In the genomic region with DNA sequence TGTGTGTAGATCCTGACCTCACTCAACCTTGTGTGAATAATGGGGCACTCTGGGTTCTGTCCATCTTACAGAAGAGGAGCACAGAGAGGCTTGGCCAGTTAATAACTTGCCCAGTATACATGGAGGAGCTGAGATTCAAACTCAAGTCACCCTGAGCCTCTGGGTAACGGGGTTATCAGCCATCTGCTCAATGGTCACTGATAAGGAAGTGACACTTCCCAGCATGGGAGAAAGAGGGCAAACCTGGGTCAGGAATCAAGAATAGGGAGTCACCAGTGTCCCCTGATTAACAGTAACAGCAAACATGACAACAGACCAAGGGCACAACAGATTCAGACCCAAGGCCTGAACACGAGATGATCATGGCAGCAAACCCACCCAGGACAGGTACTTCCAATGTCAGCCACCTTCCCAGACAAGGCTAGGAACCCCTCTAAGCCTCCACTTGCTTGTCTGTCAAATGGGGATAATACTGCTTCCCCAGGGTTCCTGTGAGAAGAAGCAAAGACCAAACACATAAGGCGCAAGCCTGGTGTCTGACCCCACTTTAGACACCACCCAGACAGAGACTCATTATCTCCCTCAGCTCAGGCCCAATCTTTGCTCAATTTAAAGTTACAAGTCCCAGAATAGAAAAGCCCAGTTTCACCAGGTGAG, we compare ENCODE assay signal across 1 cellular context.
A peak's percentile ranks its signal among the peaks of the same experiment; 100 is the strongest.
TF ChIP-seq lines count a peak whose summit lies in the region.

No MANE protein-coding gene starts in this region.

TF ChIP-seq in K562, 482 proteins besides CTCF, POLR2A, EP300 and RAD21:
- 0 out of 2 replicates have a peak, but pooled peaks have one; percentile 13 for TF ChIP-seq TEAD4 (IDR thresholded peaks at IDR 0.05; ENCODE audit: low read length)
- no peak for TF ChIP-seq TEAD4 (CRISPR knock-in tag; IDR thresholded peaks at IDR 0.05; ENCODE audit: borderline replicate concordance)
- no peak for TF ChIP-seq ZNF57 (CRISPR knock-in tag; IDR thresholded peaks at IDR 0.05)
- TF ChIP-seq KDM1A (IDR thresholded peaks at IDR 0.05) = peak; percentile 81 to 86
- TF ChIP-seq, protein P1, sequence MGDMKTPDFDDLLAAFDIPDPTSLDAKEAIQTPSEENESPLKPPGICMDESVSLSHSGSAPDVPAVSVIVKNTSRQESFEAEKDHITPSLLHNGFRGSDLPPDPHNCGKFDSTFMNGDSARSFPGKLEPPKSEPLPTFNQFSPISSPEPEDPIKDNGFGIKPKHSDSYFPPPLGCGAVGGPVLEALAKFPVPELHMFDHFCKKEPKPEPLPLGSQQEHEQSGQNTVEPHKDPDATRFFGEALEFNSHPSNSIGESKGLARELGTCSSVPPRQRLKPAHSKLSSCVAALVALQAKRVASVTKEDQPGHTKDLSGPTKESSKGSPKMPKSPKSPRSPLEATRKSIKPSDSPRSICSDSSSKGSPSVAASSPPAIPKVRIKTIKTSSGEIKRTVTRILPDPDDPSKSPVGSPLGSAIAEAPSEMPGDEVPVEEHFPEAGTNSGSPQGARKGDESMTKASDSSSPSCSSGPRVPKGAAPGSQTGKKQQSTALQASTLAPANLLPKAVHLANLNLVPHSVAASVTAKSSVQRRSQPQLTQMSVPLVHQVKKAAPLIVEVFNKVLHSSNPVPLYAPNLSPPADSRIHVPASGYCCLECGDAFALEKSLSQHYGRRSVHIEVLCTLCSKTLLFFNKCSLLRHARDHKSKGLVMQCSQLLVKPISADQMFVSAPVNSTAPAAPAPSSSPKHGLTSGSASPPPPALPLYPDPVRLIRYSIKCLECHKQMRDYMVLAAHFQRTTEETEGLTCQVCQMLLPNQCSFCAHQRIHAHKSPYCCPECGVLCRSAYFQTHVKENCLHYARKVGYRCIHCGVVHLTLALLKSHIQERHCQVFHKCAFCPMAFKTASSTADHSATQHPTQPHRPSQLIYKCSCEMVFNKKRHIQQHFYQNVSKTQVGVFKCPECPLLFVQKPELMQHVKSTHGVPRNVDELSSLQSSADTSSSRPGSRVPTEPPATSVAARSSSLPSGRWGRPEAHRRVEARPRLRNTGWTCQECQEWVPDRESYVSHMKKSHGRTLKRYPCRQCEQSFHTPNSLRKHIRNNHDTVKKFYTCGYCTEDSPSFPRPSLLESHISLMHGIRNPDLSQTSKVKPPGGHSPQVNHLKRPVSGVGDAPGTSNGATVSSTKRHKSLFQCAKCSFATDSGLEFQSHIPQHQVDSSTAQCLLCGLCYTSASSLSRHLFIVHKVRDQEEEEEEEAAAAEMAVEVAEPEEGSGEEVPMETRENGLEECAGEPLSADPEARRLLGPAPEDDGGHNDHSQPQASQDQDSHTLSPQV (IDR thresholded peaks at IDR 0.05) = no peak
- peak; percentile 46 for TF ChIP-seq RBM25 (IDR thresholded peaks at IDR 0.05; ENCODE audit: low read depth, low read length, severe bottlenecking)
- TF ChIP-seq, protein P2, sequence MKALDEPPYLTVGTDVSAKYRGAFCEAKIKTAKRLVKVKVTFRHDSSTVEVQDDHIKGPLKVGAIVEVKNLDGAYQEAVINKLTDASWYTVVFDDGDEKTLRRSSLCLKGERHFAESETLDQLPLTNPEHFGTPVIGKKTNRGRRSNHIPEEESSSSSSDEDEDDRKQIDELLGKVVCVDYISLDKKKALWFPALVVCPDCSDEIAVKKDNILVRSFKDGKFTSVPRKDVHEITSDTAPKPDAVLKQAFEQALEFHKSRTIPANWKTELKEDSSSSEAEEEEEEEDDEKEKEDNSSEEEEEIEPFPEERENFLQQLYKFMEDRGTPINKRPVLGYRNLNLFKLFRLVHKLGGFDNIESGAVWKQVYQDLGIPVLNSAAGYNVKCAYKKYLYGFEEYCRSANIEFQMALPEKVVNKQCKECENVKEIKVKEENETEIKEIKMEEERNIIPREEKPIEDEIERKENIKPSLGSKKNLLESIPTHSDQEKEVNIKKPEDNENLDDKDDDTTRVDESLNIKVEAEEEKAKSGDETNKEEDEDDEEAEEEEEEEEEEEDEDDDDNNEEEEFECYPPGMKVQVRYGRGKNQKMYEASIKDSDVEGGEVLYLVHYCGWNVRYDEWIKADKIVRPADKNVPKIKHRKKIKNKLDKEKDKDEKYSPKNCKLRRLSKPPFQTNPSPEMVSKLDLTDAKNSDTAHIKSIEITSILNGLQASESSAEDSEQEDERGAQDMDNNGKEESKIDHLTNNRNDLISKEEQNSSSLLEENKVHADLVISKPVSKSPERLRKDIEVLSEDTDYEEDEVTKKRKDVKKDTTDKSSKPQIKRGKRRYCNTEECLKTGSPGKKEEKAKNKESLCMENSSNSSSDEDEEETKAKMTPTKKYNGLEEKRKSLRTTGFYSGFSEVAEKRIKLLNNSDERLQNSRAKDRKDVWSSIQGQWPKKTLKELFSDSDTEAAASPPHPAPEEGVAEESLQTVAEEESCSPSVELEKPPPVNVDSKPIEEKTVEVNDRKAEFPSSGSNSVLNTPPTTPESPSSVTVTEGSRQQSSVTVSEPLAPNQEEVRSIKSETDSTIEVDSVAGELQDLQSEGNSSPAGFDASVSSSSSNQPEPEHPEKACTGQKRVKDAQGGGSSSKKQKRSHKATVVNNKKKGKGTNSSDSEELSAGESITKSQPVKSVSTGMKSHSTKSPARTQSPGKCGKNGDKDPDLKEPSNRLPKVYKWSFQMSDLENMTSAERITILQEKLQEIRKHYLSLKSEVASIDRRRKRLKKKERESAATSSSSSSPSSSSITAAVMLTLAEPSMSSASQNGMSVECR (CRISPR knock-in tag; IDR thresholded peaks at IDR 0.05) = no peak
- no peak for TF ChIP-seq FOXK2 (conservative IDR thresholded peaks at IDR 0.05 in 1 of 2, IDR thresholded peaks at IDR 0.05 in 1 of 2; ENCODE audit: low read depth in 2 of 2)
- TF ChIP-seq ZZZ3 (IDR thresholded peaks at IDR 0.05) = no peak
- TF ChIP-seq FOSL1 (tag; conservative IDR thresholded peaks at IDR 0.05) = peak; percentile 42; the same call in 1 of the 2 replicates
- peak; percentile 45; the same call in 1 of the 2 replicates for TF ChIP-seq CBFA2T2 (conservative IDR thresholded peaks at IDR 0.05)
- TF ChIP-seq HDAC1 (IDR thresholded peaks at IDR 0.05) = peak in 1 of 2 experiments; percentile 44; a peak in 1 of 4 replicates
- peak in 1 of 2 experiments; percentile 83; a peak in 2 of 4 replicates for TF ChIP-seq RCOR1 (IDR thresholded peaks at IDR 0.05; ENCODE audit: borderline replicate concordance in 1 of 2, low read depth in 2 of 2, low read length in 2 of 2)
- TF ChIP-seq, protein P3, sequence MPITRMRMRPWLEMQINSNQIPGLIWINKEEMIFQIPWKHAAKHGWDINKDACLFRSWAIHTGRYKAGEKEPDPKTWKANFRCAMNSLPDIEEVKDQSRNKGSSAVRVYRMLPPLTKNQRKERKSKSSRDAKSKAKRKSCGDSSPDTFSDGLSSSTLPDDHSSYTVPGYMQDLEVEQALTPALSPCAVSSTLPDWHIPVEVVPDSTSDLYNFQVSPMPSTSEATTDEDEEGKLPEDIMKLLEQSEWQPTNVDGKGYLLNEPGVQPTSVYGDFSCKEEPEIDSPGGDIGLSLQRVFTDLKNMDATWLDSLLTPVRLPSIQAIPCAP (CRISPR knock-in tag; IDR thresholded peaks at IDR 0.05; ENCODE audit: borderline replicate concordance) = no peak
- peak; percentile 39; the same call in 1 of the 2 replicates for TF ChIP-seq BCOR (IDR thresholded peaks at IDR 0.05)
- TF ChIP-seq CBFA2T3 (IDR thresholded peaks at IDR 0.05) = peak; percentile 68
